Comparison of ENCODE assay signal across 8 cellular contexts in the genomic region with DNA sequence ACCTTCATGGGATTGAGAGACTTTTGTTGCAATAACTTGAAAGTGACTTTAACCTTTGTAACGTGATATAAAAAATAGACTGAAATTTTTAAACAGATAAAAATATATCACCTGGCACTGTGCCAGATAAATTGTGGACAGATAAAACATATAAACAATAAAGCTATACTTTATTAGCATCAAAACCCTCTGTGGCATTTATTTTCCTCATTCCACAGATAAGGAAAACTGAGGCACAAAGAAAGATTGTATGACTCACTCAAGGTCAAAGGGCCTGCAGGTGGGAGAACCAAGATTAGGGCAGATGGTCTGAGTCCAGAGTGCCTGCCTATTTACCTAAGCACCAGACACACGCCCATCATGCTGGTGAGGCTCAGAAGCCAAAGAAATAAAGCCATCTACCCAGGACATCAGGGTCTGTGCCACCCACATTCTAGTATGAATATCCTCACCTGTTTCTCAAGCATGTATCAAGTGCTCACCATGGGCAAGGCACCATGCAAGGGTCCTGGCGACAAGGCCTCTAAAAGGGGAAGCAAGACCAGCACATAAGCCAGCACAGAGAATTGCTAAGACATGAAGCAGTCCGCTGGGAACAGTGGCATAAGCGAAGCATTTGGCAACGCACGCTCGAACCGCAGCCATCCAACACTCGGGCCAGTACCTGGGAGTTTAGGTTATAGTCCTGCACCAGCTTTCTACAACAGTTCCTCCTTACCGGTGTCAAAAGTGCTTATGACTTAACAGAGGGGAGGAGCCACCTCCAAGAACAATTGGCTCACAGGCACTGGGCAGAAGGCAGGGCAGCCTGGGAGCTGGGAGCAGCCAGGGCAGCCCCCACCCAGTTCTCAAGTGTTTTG. TPM values are rescaled to one million over a fixed set of nuclear protein-coding genes. Genes with fewer than 3 reads are reported as not detected.
DNase-seq lines count a peak whose midpoint lies in the region; ATAC-seq and TF ChIP-seq lines count a peak whose summit lies in the region.

No MANE protein-coding gene starts in this region.

- no peak for TF ChIP-seq CTCF in CD14-positive monocyte (IDR thresholded peaks at IDR 0.05)
- TF ChIP-seq CTCF in epithelial cell of esophagus (IDR thresholded peaks at IDR 0.05; ENCODE audit: insufficient read depth, low read depth, low read length, missing control alignments), result no peak
- TF ChIP-seq CTCF in neural progenitor cell (IDR thresholded peaks at IDR 0.05), result no peak

- H3K4me3 Mint-ChIP-seq in CD14-positive monocyte (peak overlapping the region; percentile 42 to 64), neural progenitor cell (no peak overlapping the region)

- H3K36me3 Mint-ChIP-seq in CD14-positive monocyte (peaks cover 38 to 55% of the 10 kb centered on the region in 2 donors), neural progenitor cell (no peaks in the 10 kb centered on the region)

- no peak overlapping the region for H2AFZ ChIP-seq in neural progenitor cell (replicated peaks)

- H3K79me2 ChIP-seq in neural progenitor cell (ENCODE audit: low read depth), result peaks cover 98% of the 10 kb centered on the region

- in situ Hi-C loops in KBM-7 (cut with MboI; ENCODE audit: low pct_unique_long_range_greater_than_20kb, low sequenced_read_pairs), result no loop called here

- peak overlapping the region; percentile 87 for H3K27ac ChIP-seq in neural progenitor cell

- peaks cover 65% of the 10 kb centered on the region for H3K4me1 ChIP-seq in neural progenitor cell

- peak overlapping the region; percentile 78 for H3K4me2 ChIP-seq in neural progenitor cell

- no peaks in the 10 kb centered on the region for H3K9me3 ChIP-seq in neural progenitor cell (ENCODE audit: low read depth)

- peaks cover 85% of the 10 kb centered on the region for H4K20me1 ChIP-seq in neural progenitor cell (ENCODE audit: low read depth)

- peaks cover 51% of the 10 kb centered on the region for H3F3A ChIP-seq in neural progenitor cell (ENCODE audit: low read depth)

- DNase-seq in CD14-positive monocyte (ENCODE audit: low spot score) (peak; percentile 72), KBM-7 (peak; percentile 55), SW480 (ENCODE audit: low spot score) (peak; percentile 61), epithelial cell of esophagus (ENCODE audit: low read depth) (peak; percentile 74), neural progenitor cell (ENCODE audit: low spot score) (peak; percentile 70)

- no peak overlapping the region for H3K9ac ChIP-seq in neural progenitor cell

- H3K9me3 Mint-ChIP-seq in CD14-positive monocyte, result no peaks in the 10 kb centered on the region
- no peaks in the 10 kb centered on the region for H3K9me3 Mint-ChIP-seq in neural progenitor cell

- intact Hi-C loops in CD14-positive monocyte (cut with micrococcal nuclease), result loop anchor here (2.0 to 5.0 kb wide), 3 partner anchors 17 to 38 kb away; a partner anchor contains a TSS

- H3K27me3 ChIP-seq in neural progenitor cell, result no peaks in the 10 kb centered on the region

- peaks cover 0 to 2% (median 0%) of the 10 kb centered on the region in 3 donors for H3K27me3 Mint-ChIP-seq in CD14-positive monocyte (ENCODE audit: low read depth in 3 of 3)
- peaks cover 3% of the 10 kb centered on the region for H3K27me3 Mint-ChIP-seq in neural progenitor cell (ENCODE audit: insufficient read depth, low read depth)

- peak overlapping the region; percentile 92 to 97 (median 97) for H3K27ac Mint-ChIP-seq in CD14-positive monocyte
- peak overlapping the region; percentile 79 for H3K27ac Mint-ChIP-seq in neural progenitor cell

- peak overlapping the region; percentile 23 for H3K4me3 ChIP-seq in epithelial cell of esophagus (ENCODE audit: low read length)
- no peak overlapping the region for H3K4me3 ChIP-seq in neural progenitor cell

- H3K4me1 Mint-ChIP-seq in CD14-positive monocyte (peaks cover 96% of the 10 kb centered on the region), neural progenitor cell (peaks cover 75% of the 10 kb centered on the region)

- ATAC-seq in HG03460 (IDR thresholded peaks at IDR 0.05; ENCODE audit: unreplicated experiment) (no peak), HG02798 (IDR thresholded peaks at IDR 0.05; ENCODE audit: poor library complexity, unreplicated experiment) (no peak), HG02852 (IDR thresholded peaks at IDR 0.05; ENCODE audit: unreplicated experiment) (no peak)

- no peaks in the 10 kb centered on the region for H3K36me3 ChIP-seq in neural progenitor cell

RNA-seq across cellular contexts. Expression of a gene that starts 17.6 kb away (rescaled TPM):
- polyA plus RNA-seq in CD14-positive monocyte, result 10 to 100 TPM; 35.6 to 79.5 TPM
- 77.2 and 189 TPM in 2 replicates for total RNA-seq in neural progenitor cell (ENCODE audit: low replicate concordance)
